11 cellular contexts compared by ENCODE assay signal in the genomic region with DNA sequence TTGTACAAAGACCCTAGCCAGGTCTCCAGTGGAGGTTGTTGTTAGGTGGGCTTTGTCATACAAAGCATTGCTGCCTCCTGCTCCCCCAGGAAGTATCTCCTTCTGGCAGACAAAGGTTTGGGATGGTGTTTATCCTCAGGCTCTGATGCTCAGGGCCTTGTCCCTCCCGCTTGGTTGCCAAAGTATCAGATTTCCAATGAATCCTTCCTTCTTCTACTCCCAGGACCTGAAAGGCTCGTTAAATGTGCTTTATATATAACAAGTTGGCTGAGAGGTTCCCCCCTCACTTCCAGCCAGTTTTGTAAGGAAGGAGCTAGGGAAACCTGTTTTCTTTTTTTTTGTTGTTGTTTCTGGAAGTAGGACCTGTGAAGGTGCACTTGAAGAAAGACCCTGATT. TPM values are rescaled to one million over a fixed set of nuclear protein-coding genes. Genes with fewer than 3 reads are reported as not detected.
DNase-seq lines count a peak whose midpoint lies in the region; ATAC-seq, FAIRE-seq and TF ChIP-seq lines count a peak whose summit lies in the region.
"Had no signal": no experiment of that assay in that cellular context is flagged by ENCODE, and none has a peak within 500 bp of the region (broad histone marks: within the 10 kb centered on the region; RNA-seq: fewer than 3 reads in every experiment).

No MANE protein-coding gene starts in this region.

- intact Hi-C loops in A673 (cut with micrococcal nuclease; ENCODE audit: unreplicated experiment): no loop called here
- intact Hi-C loops in mammary epithelial cell (cut with micrococcal nuclease): no loop called here
- intact Hi-C loops in Right ventricle myocardium superior (cut with DNase I): no loop called here

- ATAC-seq in Right ventricle myocardium superior (ENCODE audit: poor library complexity) (no peak), GM21528 (IDR thresholded peaks at IDR 0.05; ENCODE audit: low FRiP score, unreplicated experiment) (no peak)
- ATAC-seq: activated T-helper 17 cell treated with anti-CD3 and anti-CD28 coated beads, Interleukin-2, amount 50 U/mL, for 72 hours had no signal

- in situ Hi-C loops in mammary epithelial cell (cut with MboI; ENCODE audit: low sequenced_read_pairs in 2 of 2): no loop called here

- H3K79me2 ChIP-seq in mammary epithelial cell (ENCODE audit: insufficient read depth, low read length): peaks cover 94% of the 10 kb centered on the region

- no peak overlapping the region for H3K9ac ChIP-seq in mammary epithelial cell (ENCODE audit: insufficient read depth, low read length)
- H3K9ac ChIP-seq in mucosa of stomach (ENCODE audit: low read length): peak overlapping the region; percentile 42

- POLR2A ChIA-PET in A673 (lab: Charles Lee; ENCODE audit: low non-redundant PET): no interaction called here

- BruUV-seq in A673 (replicated peaks; lab: Mats Ljungman, UMichigan): no TSS peak
- no TSS peak for BruUV-seq in mammary epithelial cell (replicated peaks; lab: Mats Ljungman, UMichigan)

- dilution Hi-C loops in mammary epithelial cell (cut with HindIII; ENCODE audit: low sequenced_read_pairs): no loop called here

- H3K36me3 ChIP-seq in A673 (ENCODE audit: insufficient read depth, low read length, poor library complexity, severe bottlenecking): no peaks in the 10 kb centered on the region
- no peaks in the 10 kb centered on the region for H3K36me3 ChIP-seq in mammary epithelial cell (ENCODE audit: insufficient read depth, low read length)
- H3K36me3 ChIP-seq in mucosa of stomach (ENCODE audit: control insufficient read depth, insufficient read depth, low read length): no peaks in the 10 kb centered on the region

- H3K9me3 Mint-ChIP-seq in HFFc6: no peaks in the 10 kb centered on the region
- H3K9me3 Mint-ChIP-seq: activated T-helper 17 cell treated with anti-CD3 and anti-CD28 coated beads, Interleukin-2, amount 50 U/mL, for 72 hours; CD4-positive, CD25-positive, alpha-beta regulatory T cell had no signal

- TF ChIP-seq CTCF in A673 (conservative IDR thresholded peaks at IDR 0.05; ENCODE audit: low read depth, low read length) (no peak), HFFc6 (IDR thresholded peaks at IDR 0.05) (no peak), mammary epithelial cell (conservative IDR thresholded peaks at IDR 0.05 in 1 of 2, IDR thresholded peaks at IDR 0.05 in 1 of 2; ENCODE audit: extremely low read depth in 1 of 2, insufficient read depth in 1 of 2, low read depth in 1 of 2, low read length in 2 of 2) (no peak)

- H3K4me3 ChIP-seq in A673 (ENCODE audit: low read depth, low read length, poor library complexity, severe bottlenecking) (no peak overlapping the region), mammary epithelial cell (replicated peaks in 1 of 3; ENCODE audit: insufficient read depth in 1 of 3, low read depth in 2 of 3, low read length in 3 of 3) (no peak overlapping the region), mucosa of stomach (ENCODE audit: low read length) (no peak overlapping the region)

- no peaks in the 10 kb centered on the region; the same call in 1 of the 2 replicates for H3K27me3 Mint-ChIP-seq in HFFc6 (ENCODE audit: insufficient read depth)
- H3K27me3 Mint-ChIP-seq: activated T-helper 17 cell treated with anti-CD3 and anti-CD28 coated beads, Interleukin-2, amount 50 U/mL, for 72 hours had no signal

- no peak overlapping the region for H3K4me3 Mint-ChIP-seq in HFFc6
- H3K4me3 Mint-ChIP-seq: activated T-helper 17 cell treated with anti-CD3 and anti-CD28 coated beads, Interleukin-2, amount 50 U/mL, for 72 hours had no signal

- peak overlapping the region; percentile 71 for H3K27ac Mint-ChIP-seq in HFFc6
- H3K27ac Mint-ChIP-seq: activated T-helper 17 cell treated with anti-CD3 and anti-CD28 coated beads, Interleukin-2, amount 50 U/mL, for 72 hours; CD4-positive, CD25-positive, alpha-beta regulatory T cell had no signal

- H3K9me3 ChIP-seq in A673 (ENCODE audit: low read depth, low read length, poor library complexity, severe bottlenecking) (no peaks in the 10 kb centered on the region), mammary epithelial cell (replicated peaks; ENCODE audit: insufficient read depth, low read length) (no peaks in the 10 kb centered on the region), mucosa of stomach (ENCODE audit: control insufficient read depth, low read length) (no peaks in the 10 kb centered on the region)

- CTCF ChIA-PET in A673 (lab: Charles Lee) (interaction anchor here (0.6 kb wide), 1 partner anchor 53 kb away, joined by 3 read pairs; no protein-coding TSS in a partner anchor), mammary epithelial cell (lab: Charles Lee; ENCODE audit: low non-redundant PET) (no interaction called here)

- FAIRE-seq in RCC 7860 (lab: Jason Lieb, UNC): no peak

- peak overlapping the region; percentile 65 for H3K4me2 ChIP-seq in mammary epithelial cell (ENCODE audit: insufficient read depth, low read depth, low read length)

- H3K4me1 Mint-ChIP-seq in HFFc6 (ENCODE audit: low read depth): peaks cover 57% of the 10 kb centered on the region

- H2AFZ ChIP-seq in mammary epithelial cell (ENCODE audit: low read depth, low read length): no peak overlapping the region

- H3K4me1 ChIP-seq in A673 (ENCODE audit: insufficient read depth, low read length, poor library complexity, severe bottlenecking): peaks cover 33% of the 10 kb centered on the region
- H3K4me1 ChIP-seq in mammary epithelial cell (ENCODE audit: insufficient read depth, low read length): peaks cover 68% of the 10 kb centered on the region
- H3K4me1 ChIP-seq in mucosa of stomach (ENCODE audit: control insufficient read depth, insufficient read depth, low read length): peaks cover 8% of the 10 kb centered on the region

- H3K36me3 Mint-ChIP-seq in HFFc6 (ENCODE audit: low read depth): peaks cover 5% of the 10 kb centered on the region
- H3K36me3 Mint-ChIP-seq: CD4-positive, CD25-positive, alpha-beta regulatory T cell had no signal

- no peaks in the 10 kb centered on the region for H4K20me1 ChIP-seq in mammary epithelial cell (ENCODE audit: insufficient read depth, low read length)

- no peaks in the 10 kb centered on the region for H3K27me3 ChIP-seq in A673 (replicated peaks; ENCODE audit: insufficient read depth, low read depth, low read length, poor library complexity)
- H3K27me3 ChIP-seq in mammary epithelial cell (ENCODE audit: insufficient read depth, low read length): no peaks in the 10 kb centered on the region
- no peaks in the 10 kb centered on the region for H3K27me3 ChIP-seq in mucosa of stomach (ENCODE audit: control insufficient read depth, insufficient read depth, low read length)

- H3K27ac ChIP-seq in A673 (ENCODE audit: low read depth, low read length, poor library complexity, severe bottlenecking) (peak overlapping the region; percentile 36), mammary epithelial cell (ENCODE audit: insufficient read depth, low read depth, low read length) (peak overlapping the region; percentile 74)

- DNase-seq in A673 (ENCODE audit: low spot score) (peak; percentile 22), HFFc6 (no peak), mammary epithelial cell (no peak), RCC 7860 (ENCODE audit: low spot score) (no peak), Right ventricle myocardium superior (no peak)
- DNase-seq in activated CD4-positive, alpha-beta T cell treated with anti-CD3 and anti-CD28 coated beads for 1 hour: no peak
- DNase-seq: CD4-positive, CD25-positive, alpha-beta regulatory T cell; dermis blood vessel endothelial cell had no signal

- 44% methylated on average over 2 of the region's 2 CpGs for WGBS in mammary epithelial cell (ENCODE audit: low coverage, missing lambda C conversion rate)

RNA-seq across cellular contexts. Expression of a gene that starts 14.4 kb away (rescaled TPM):
- 84.5 and 95.8 TPM in 2 replicates for total RNA-seq in A673 (2021)
- 100 to 1,000 TPM in 1 of 6 experiments, 10 to 100 TPM in 5; 62.8 to 115 (median 66.7) TPM for total RNA-seq in HFFc6 (2021; fragmentation: NEBNext Ultra II Directional; extraction: Animal tissue kit (Norgen Biotek cat#: 25700))
- 100 to 1,000 TPM; 141 to 277 TPM for total RNA-seq in mammary epithelial cell
- 124 TPM for polyA plus RNA-seq in mammary epithelial cell
- polyA minus RNA-seq in mammary epithelial cell: 118 TPM
- total RNA-seq in Right ventricle myocardium superior: 1.4 TPM

RNA-seq across cellular contexts. Expression of a gene that starts 31.1 kb away (rescaled TPM):
- total RNA-seq in A673 (2021): 21.3 and 35.6 TPM in 2 replicates
- total RNA-seq in HFFc6 (2021; fragmentation: NEBNext Ultra II Directional; extraction: Animal tissue kit (Norgen Biotek cat#: 25700)): 10 to 100 TPM; 10.7 to 12.6 (median 11.8) TPM
- 10 to 100 TPM; 17.5 to 20.2 TPM for total RNA-seq in mammary epithelial cell
- polyA plus RNA-seq in mammary epithelial cell: 9.3 TPM
- polyA minus RNA-seq in mammary epithelial cell: 1.9 TPM
- total RNA-seq in Right ventricle myocardium superior: 30.6 TPM

RNA-seq across cellular contexts. Expression of a gene that starts 31.3 kb away (rescaled TPM):
- total RNA-seq in A673 (2021): 95.8 and 127 TPM in 2 replicates
- 10 to 100 TPM; 52.6 to 62.9 (median 58.7) TPM for total RNA-seq in HFFc6 (2021; fragmentation: NEBNext Ultra II Directional; extraction: Animal tissue kit (Norgen Biotek cat#: 25700))
- 10 to 100 TPM; 13.3 to 75.2 TPM for total RNA-seq in mammary epithelial cell
- polyA plus RNA-seq in mammary epithelial cell: 41.3 TPM
- 26.7 TPM for polyA minus RNA-seq in mammary epithelial cell
- 107 TPM for total RNA-seq in Right ventricle myocardium superior

RNA-seq across cellular contexts. Expression of a gene that starts 36.9 kb away (rescaled TPM):
- total RNA-seq in A673 (2021) (29.4 and 30.7 TPM in 2 replicates), mammary epithelial cell (10 to 100 TPM; 21.5 to 31.5 TPM), Right ventricle myocardium superior (6.8 TPM)
- 10 to 100 TPM; 33.7 to 50.3 (median 37.0) TPM for total RNA-seq in HFFc6 (2021; fragmentation: NEBNext Ultra II Directional; extraction: Animal tissue kit (Norgen Biotek cat#: 25700))
- 11.2 TPM for polyA plus RNA-seq in mammary epithelial cell
- polyA minus RNA-seq in mammary epithelial cell: 29.0 TPM

Comparison
In these comparisons a context has a peak if more than half of its experiments do, and no peak if none do; other contexts are left out.
1. RNA of a gene that starts 14.4 kb away (total RNA-seq): 141 to 277 TPM in mammary epithelial cell, 84.5 to 95.8 TPM in A673 and 62.8 to 115 TPM in HFFc6; 1.4 TPM in Right ventricle myocardium superior (single experiment); every median in the first group is over 10 times any median in the second.